21 cellular contexts compared by ENCODE assay signal in genomic region chr7:143399642-143400041, GRCh38. TPM values are rescaled to one million over a fixed set of nuclear protein-coding genes. Genes with fewer than 3 reads are reported as not detected.
"Had no signal": no experiment of that assay in that cellular context is flagged by ENCODE, and none has a peak within 500 bp of the region (broad histone marks: within the 10 kb centered on the region; RNA-seq: fewer than 3 reads in every experiment).

No MANE protein-coding gene starts in this region.

- H3K4me1 ChIP-seq: SJCRH30 had no signal

- ATAC-seq: SK-N-SH treated with all-trans-retinoic acid at 6 μM for 48 hours had no signal

- H3K36me3 ChIP-seq: MG63, SJCRH30 had no signal

- DNase-seq: Karpas-422, KG1, MG63, NCI-H1092, NCI-H1105 treated with DMSO at 0.1 percent for 48 hours, NCI-H1417 treated with DMSO at 0.1 percent for 48 hours, NCI-H1694 treated with DMSO at 0.1 percent for 48 hours, NCI-H2029, NCI-H2081 treated with DMSO at 0.1 percent for 48 hours, NCI-H2171, NCI-H226, NCI-H446, NCI-H510A, NCI-H524 treated with DMSO at 0.1 percent for 48 hours, NCI-H774, RPMI8226, SHP77 treated with DMSO at 0.1 percent for 48 hours, SJCRH30 had no signal

- H3K27me3 ChIP-seq: MG63 had no signal

- H3K4me3 ChIP-seq: MG63, SJCRH30 had no signal

- H3K27ac ChIP-seq: SJCRH30 had no signal

- FAIRE-seq: RCC 7860 had no signal

- H3K9me3 ChIP-seq: MG63, SJCRH30 had no signal

RNA-seq across cellular contexts. Expression of gene TAS2R60, which starts 43.6 kb away (rescaled TPM):
- total RNA-seq: HT-29, SJCRH30 had no signal
